ENCODE assay signal across 1 cellular context in the genomic region with DNA sequence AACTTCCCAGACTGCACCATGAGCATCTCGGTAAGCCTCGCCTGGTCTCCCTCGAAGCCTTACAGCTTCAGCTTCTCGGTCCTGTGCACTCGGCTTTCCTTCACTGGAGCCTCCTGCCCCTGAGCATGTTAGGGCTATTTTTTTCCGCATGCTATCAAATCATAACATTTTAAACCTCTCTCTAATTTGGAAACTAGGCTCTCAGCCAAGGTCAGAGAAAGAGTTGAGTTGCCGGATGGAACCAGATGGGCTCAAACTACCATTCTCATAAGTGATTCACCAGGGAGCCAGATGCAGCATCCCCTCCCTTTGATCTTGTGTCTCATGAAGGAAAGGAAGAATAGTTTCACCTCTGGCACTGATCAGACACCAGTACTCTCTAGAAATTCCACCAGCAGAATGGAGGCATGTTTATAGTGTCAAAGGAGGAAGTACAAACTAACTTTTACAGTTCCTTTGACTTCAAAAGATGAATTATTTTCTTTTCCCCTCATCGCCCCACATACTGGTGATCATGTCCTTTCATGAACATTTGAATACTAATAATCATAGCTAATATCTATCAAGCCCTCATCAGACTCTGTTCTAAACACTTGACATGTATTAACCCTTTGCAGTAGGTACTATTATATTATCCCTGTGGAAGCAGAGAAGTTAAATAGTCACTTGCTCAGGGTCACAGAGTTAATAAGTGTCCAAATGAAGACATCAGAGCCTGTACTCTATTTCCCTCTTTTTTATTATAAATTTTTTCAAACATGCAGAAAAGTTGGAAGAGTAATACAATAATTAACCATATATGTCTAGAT.
TF ChIP-seq lines count a peak whose summit lies in the region.

No MANE protein-coding gene starts in this region.

TF ChIP-seq in HepG2, 621 proteins besides CTCF, POLR2A, EP300 and RAD21 (continues in another document):
- TF ChIP-seq SOX5 (CRISPR knock-in tag; IDR thresholded peaks at IDR 0.05; ENCODE audit: borderline replicate concordance) (peak; percentile 16; the same call in 1 of the 2 replicates), SIN3A (IDR thresholded peaks at IDR 0.05; ENCODE audit: borderline replicate concordance, low read depth, low read length) (no peak), ZNF605 (CRISPR knock-in tag; IDR thresholded peaks at IDR 0.05) (peak; percentile 35; the same call in 1 of the 2 replicates), KLF12 (CRISPR knock-in tag; IDR thresholded peaks at IDR 0.05; ENCODE audit: borderline replicate concordance) (peak; percentile 35; the same call in 1 of the 2 replicates), ZNF652 (CRISPR knock-in tag; IDR thresholded peaks at IDR 0.05; ENCODE audit: borderline replicate concordance, low read depth) (peak; percentile 98), KAT7 (CRISPR knock-in tag; IDR thresholded peaks at IDR 0.05; ENCODE audit: borderline replicate concordance) (0 out of 2 replicates have a peak, but pooled peaks have one; percentile 45), GRHL1 (CRISPR knock-in tag; conservative IDR thresholded peaks at IDR 0.05) (no peak), TSC22D2 (CRISPR knock-in tag; IDR thresholded peaks at IDR 0.05; ENCODE audit: borderline replicate concordance) (no peak), ZNF614 (CRISPR knock-in tag; IDR thresholded peaks at IDR 0.05; ENCODE audit: borderline replicate concordance) (0 out of 2 replicates have a peak, but pooled peaks have one; percentile 35), TP53 (CRISPR knock-in tag; conservative IDR thresholded peaks at IDR 0.05) (no peak), NR3C1 (CRISPR knock-in tag; IDR thresholded peaks at IDR 0.05) (no peak), XBP1 (CRISPR knock-in tag; IDR thresholded peaks at IDR 0.05) (no peak), ZNF607 (CRISPR knock-in tag; IDR thresholded peaks at IDR 0.05; ENCODE audit: borderline replicate concordance) (peak; percentile 25; the same call in 1 of the 2 replicates), SALL1 (CRISPR knock-in tag; IDR thresholded peaks at IDR 0.05) (peak; percentile 32; the same call in 1 of the 2 replicates), ZNF124 (CRISPR knock-in tag; IDR thresholded peaks at IDR 0.05) (0 out of 2 replicates have a peak, but pooled peaks have one; percentile 44), ERF (CRISPR knock-in tag; IDR thresholded peaks at IDR 0.05) (peak; percentile 28; the same call in 1 of the 2 replicates), ZNF121 (CRISPR knock-in tag; IDR thresholded peaks at IDR 0.05) (no peak), MED1 (CRISPR knock-in tag; IDR thresholded peaks at IDR 0.05) (peak; percentile 45; the same call in 1 of the 2 replicates), TRIM24 (CRISPR knock-in tag; IDR thresholded peaks at IDR 0.05) (peak; percentile 38; the same call in 1 of the 2 replicates), FOXK1 (CRISPR knock-in tag; IDR thresholded peaks at IDR 0.05; ENCODE audit: borderline replicate concordance, low read depth) (peak; percentile 41; the same call in 1 of the 2 replicates), ZNF792 (CRISPR knock-in tag; IDR thresholded peaks at IDR 0.05) (peak; percentile 9; the same call in 1 of the 2 replicates), KDM4B (CRISPR knock-in tag; IDR thresholded peaks at IDR 0.05) (no peak), ETV5 (CRISPR knock-in tag; IDR thresholded peaks at IDR 0.05; ENCODE audit: borderline replicate concordance) (peak; percentile 55; the same call in 1 of the 2 replicates), ZNF691 (CRISPR knock-in tag; IDR thresholded peaks at IDR 0.05; ENCODE audit: borderline replicate concordance, low read depth) (no peak), KAT8 (CRISPR knock-in tag; IDR thresholded peaks at IDR 0.05) (no peak), ZNF513 (CRISPR knock-in tag; conservative IDR thresholded peaks at IDR 0.05) (no peak)
- TF ChIP-seq, protein P1, sequence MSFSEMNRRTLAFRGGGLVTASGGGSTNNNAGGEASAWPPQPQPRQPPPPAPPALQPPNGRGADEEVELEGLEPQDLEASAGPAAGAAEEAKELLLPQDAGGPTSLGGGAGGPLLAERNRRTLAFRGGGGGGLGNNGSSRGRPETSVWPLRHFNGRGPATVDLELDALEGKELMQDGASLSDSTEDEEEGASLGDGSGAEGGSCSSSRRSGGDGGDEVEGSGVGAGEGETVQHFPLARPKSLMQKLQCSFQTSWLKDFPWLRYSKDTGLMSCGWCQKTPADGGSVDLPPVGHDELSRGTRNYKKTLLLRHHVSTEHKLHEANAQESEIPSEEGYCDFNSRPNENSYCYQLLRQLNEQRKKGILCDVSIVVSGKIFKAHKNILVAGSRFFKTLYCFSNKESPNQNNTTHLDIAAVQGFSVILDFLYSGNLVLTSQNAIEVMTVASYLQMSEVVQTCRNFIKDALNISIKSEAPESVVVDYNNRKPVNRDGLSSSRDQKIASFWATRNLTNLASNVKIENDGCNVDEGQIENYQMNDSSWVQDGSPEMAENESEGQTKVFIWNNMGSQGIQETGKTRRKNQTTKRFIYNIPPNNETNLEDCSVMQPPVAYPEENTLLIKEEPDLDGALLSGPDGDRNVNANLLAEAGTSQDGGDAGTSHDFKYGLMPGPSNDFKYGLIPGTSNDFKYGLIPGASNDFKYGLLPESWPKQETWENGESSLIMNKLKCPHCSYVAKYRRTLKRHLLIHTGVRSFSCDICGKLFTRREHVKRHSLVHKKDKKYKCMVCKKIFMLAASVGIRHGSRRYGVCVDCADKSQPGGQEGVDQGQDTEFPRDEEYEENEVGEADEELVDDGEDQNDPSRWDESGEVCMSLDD (CRISPR knock-in tag; IDR thresholded peaks at IDR 0.05; ENCODE audit: borderline replicate concordance) = peak; percentile 27; the same call in 1 of the 2 replicates
- TF ChIP-seq, protein P2, sequence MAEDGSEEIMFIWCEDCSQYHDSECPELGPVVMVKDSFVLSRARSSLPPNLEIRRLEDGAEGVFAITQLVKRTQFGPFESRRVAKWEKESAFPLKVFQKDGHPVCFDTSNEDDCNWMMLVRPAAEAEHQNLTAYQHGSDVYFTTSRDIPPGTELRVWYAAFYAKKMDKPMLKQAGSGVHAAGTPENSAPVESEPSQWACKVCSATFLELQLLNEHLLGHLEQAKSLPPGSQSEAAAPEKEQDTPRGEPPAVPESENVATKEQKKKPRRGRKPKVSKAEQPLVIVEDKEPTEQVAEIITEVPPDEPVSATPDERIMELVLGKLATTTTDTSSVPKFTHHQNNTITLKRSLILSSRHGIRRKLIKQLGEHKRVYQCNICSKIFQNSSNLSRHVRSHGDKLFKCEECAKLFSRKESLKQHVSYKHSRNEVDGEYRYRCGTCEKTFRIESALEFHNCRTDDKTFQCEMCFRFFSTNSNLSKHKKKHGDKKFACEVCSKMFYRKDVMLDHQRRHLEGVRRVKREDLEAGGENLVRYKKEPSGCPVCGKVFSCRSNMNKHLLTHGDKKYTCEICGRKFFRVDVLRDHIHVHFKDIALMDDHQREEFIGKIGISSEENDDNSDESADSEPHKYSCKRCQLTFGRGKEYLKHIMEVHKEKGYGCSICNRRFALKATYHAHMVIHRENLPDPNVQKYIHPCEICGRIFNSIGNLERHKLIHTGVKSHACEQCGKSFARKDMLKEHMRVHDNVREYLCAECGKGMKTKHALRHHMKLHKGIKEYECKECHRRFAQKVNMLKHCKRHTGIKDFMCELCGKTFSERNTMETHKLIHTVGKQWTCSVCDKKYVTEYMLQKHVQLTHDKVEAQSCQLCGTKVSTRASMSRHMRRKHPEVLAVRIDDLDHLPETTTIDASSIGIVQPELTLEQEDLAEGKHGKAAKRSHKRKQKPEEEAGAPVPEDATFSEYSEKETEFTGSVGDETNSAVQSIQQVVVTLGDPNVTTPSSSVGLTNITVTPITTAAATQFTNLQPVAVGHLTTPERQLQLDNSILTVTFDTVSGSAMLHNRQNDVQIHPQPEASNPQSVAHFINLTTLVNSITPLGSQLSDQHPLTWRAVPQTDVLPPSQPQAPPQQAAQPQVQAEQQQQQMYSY (CRISPR knock-in tag; IDR thresholded peaks at IDR 0.05) = 0 out of 2 replicates have a peak, but pooled peaks have one; percentile 19
- TF ChIP-seq, protein P3, sequence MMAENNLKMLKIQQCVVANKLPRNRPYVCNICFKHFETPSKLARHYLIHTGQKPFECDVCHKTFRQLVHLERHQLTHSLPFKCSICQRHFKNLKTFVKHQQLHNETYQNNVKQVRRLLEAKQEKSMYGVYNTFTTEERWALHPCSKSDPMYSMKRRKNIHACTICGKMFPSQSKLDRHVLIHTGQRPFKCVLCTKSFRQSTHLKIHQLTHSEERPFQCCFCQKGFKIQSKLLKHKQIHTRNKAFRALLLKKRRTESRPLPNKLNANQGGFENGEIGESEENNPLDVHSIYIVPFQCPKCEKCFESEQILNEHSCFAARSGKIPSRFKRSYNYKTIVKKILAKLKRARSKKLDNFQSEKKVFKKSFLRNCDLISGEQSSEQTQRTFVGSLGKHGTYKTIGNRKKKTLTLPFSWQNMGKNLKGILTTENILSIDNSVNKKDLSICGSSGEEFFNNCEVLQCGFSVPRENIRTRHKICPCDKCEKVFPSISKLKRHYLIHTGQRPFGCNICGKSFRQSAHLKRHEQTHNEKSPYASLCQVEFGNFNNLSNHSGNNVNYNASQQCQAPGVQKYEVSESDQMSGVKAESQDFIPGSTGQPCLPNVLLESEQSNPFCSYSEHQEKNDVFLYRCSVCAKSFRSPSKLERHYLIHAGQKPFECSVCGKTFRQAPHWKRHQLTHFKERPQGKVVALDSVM (CRISPR knock-in tag; IDR thresholded peaks at IDR 0.05) = no peak
- TF ChIP-seq, protein P4, sequence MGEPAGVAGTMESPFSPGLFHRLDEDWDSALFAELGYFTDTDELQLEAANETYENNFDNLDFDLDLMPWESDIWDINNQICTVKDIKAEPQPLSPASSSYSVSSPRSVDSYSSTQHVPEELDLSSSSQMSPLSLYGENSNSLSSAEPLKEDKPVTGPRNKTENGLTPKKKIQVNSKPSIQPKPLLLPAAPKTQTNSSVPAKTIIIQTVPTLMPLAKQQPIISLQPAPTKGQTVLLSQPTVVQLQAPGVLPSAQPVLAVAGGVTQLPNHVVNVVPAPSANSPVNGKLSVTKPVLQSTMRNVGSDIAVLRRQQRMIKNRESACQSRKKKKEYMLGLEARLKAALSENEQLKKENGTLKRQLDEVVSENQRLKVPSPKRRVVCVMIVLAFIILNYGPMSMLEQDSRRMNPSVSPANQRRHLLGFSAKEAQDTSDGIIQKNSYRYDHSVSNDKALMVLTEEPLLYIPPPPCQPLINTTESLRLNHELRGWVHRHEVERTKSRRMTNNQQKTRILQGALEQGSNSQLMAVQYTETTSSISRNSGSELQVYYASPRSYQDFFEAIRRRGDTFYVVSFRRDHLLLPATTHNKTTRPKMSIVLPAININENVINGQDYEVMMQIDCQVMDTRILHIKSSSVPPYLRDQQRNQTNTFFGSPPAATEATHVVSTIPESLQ (CRISPR knock-in tag; conservative IDR thresholded peaks at IDR 0.05) = no peak
- TF ChIP-seq, protein P5, sequence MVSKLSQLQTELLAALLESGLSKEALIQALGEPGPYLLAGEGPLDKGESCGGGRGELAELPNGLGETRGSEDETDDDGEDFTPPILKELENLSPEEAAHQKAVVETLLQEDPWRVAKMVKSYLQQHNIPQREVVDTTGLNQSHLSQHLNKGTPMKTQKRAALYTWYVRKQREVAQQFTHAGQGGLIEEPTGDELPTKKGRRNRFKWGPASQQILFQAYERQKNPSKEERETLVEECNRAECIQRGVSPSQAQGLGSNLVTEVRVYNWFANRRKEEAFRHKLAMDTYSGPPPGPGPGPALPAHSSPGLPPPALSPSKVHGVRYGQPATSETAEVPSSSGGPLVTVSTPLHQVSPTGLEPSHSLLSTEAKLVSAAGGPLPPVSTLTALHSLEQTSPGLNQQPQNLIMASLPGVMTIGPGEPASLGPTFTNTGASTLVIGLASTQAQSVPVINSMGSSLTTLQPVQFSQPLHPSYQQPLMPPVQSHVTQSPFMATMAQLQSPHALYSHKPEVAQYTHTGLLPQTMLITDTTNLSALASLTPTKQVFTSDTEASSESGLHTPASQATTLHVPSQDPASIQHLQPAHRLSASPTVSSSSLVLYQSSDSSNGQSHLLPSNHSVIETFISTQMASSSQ (IDR thresholded peaks at IDR 0.05; ENCODE audit: low read depth) = peak; percentile 80
- TF ChIP-seq, protein P5 (CRISPR knock-in tag; IDR thresholded peaks at IDR 0.05; ENCODE audit: borderline replicate concordance) = peak; percentile 57; the same call in 1 of the 2 replicates
